Comparison of ENCODE assay signal across 8 cellular contexts in genomic region chr10:116848912-116849270, GRCh38. TPM values are rescaled to one million over a fixed set of nuclear protein-coding genes. Genes with fewer than 3 reads are reported as not detected.
DNase-seq lines count a peak whose midpoint lies in the region; ATAC-seq, FAIRE-seq and TF ChIP-seq lines count a peak whose summit lies in the region.

No MANE protein-coding gene starts in this region.

- H3K4me1 ChIP-seq in liver (ENCODE audit: control insufficient read depth in 4 of 4, insufficient read depth in 4 of 4, low read length in 3 of 4), result peaks cover 0 to 13% (median 7%) of the 10 kb centered on the region in 4 donors
- H3K4me1 ChIP-seq in transverse colon, result peaks cover 0 to 15% (median 7%) of the 10 kb centered on the region in 4 donors

- 3% methylated on average over 25 of the region's 25 CpGs for WGBS in liver
- WGBS in transverse colon (ENCODE audit: low coverage in 1 of 2), 2 donors, result 0 to 1% methylated on average over 1 to 24 of the region's 25 CpGs

- H3K9me3 Mint-ChIP-seq in activated CD4-positive, alpha-beta T cell treated with anti-CD3 and anti-CD28 coated beads for 36 hours (ENCODE audit: low read depth), result no peaks in the 10 kb centered on the region

- H3K36me3 Mint-ChIP-seq in activated CD4-positive, alpha-beta T cell treated with anti-CD3 and anti-CD28 coated beads for 36 hours (ENCODE audit: low read depth), result no peaks in the 10 kb centered on the region

- H3K9me3 ChIP-seq in liver (ENCODE audit: control insufficient read depth in 4 of 4, low read length in 3 of 4) (no peaks in the 10 kb centered on the region), transverse colon (no peaks in the 10 kb centered on the region)

- no peak for DNase-seq in activated CD4-positive, alpha-beta T cell treated with anti-CD3 and anti-CD28 coated beads for 36 hours
- DNase-seq in activated CD4-positive, alpha-beta T cell treated with anti-CD3 and anti-CD28 coated beads for 4 hours, result no peak
- DNase-seq in bronchial epithelial cell (ENCODE audit: low read depth), result no peak
- no peak for DNase-seq in transverse colon
- no peak for DNase-seq in SIG-M5 treated with dmso at 0.1 percent for 504 hours (lab: John Stamatoyannopoulos, UW; ENCODE audit: unreplicated experiment)
- no peak for DNase-seq in cortex of kidney (lab: John Stamatoyannopoulos, UW)

- CTCF ChIA-PET in activated CD4-positive, alpha-beta T cell treated with anti-CD3 and anti-CD28 coated beads for 36 hours (lab: Charles Lee), result interaction anchor here (1.0 to 1.5 kb wide), 2 partner anchors 52 to 326 kb away, joined by 3 to 5 read pairs; no protein-coding TSS in a partner anchor

- FAIRE-seq in bronchial epithelial cell (lab: Jason Lieb, UNC), result no peak

- H3K4me1 Mint-ChIP-seq in activated CD4-positive, alpha-beta T cell treated with anti-CD3 and anti-CD28 coated beads for 36 hours, result peaks cover 13% of the 10 kb centered on the region

- no peak for ATAC-seq in activated CD4-positive, alpha-beta T cell treated with anti-CD3 and anti-CD28 coated beads for 36 hours
- ATAC-seq in HG03135 (IDR thresholded peaks at IDR 0.05; ENCODE audit: unreplicated experiment), result no peak

- no peak for TF ChIP-seq POLR2A in transverse colon (IDR thresholded peaks at IDR 0.05)

- no peak for TF ChIP-seq CTCF in bronchial epithelial cell (IDR thresholded peaks at IDR 0.05; ENCODE audit: insufficient read depth, low read length, severe bottlenecking)
- no peak for TF ChIP-seq CTCF in liver (IDR thresholded peaks at IDR 0.05; ENCODE audit: low read depth, low read length, missing input control)
- no peak for TF ChIP-seq CTCF in transverse colon (IDR thresholded peaks at IDR 0.05)

- intact Hi-C loops in activated CD4-positive, alpha-beta T cell treated with anti-CD3 and anti-CD28 coated beads for 36 hours (cut with DNase I, micrococcal nuclease), result loop anchor here in 1 of 2 experiments (2.0 kb wide), 1 partner anchor 320 kb away; no protein-coding TSS in a partner anchor
- intact Hi-C loops in transverse colon (cut with DNase I; ENCODE audit: low total_unique reads), result no loop called here

- H3K27me3 Mint-ChIP-seq in activated CD4-positive, alpha-beta T cell treated with anti-CD3 and anti-CD28 coated beads for 36 hours, result peaks cover 54% of the 10 kb centered on the region

- POLR2A ChIA-PET in activated CD4-positive, alpha-beta T cell treated with anti-CD3 and anti-CD28 coated beads for 36 hours (lab: Charles Lee), result no interaction called here

- no peak for TF ChIP-seq RAD21 in liver (IDR thresholded peaks at IDR 0.05)

- no peak for TF ChIP-seq EP300 in transverse colon (IDR thresholded peaks at IDR 0.05; ENCODE audit: low read depth)

- H3K27ac Mint-ChIP-seq in activated CD4-positive, alpha-beta T cell treated with anti-CD3 and anti-CD28 coated beads for 36 hours, result no peak overlapping the region

- H3K9ac ChIP-seq in liver (ENCODE audit: low read depth in 1 of 2, low read length in 2 of 2), result peak overlapping the region; percentile 61 to 71

- H3K4me3 Mint-ChIP-seq in activated CD4-positive, alpha-beta T cell treated with anti-CD3 and anti-CD28 coated beads for 36 hours, result peak overlapping the region; percentile 47

- in situ Hi-C loops in transverse colon (cut with MboI; ENCODE audit: low pct_ligation_motif_present in 1 of 4, low pct_unique_long_range_greater_than_20kb in 1 of 4, low sequenced_read_pairs in 3 of 4), result no loop called here

- H3K27me3 ChIP-seq in bronchial epithelial cell (ENCODE audit: control insufficient read depth, insufficient read depth, low read length) (no peaks in the 10 kb centered on the region), liver (ENCODE audit: control insufficient read depth in 4 of 4, insufficient read depth in 4 of 4, low read length in 3 of 4) (no peaks in the 10 kb centered on the region), transverse colon (peaks cover 8% of the 10 kb centered on the region)

- H3K36me3 ChIP-seq in bronchial epithelial cell (ENCODE audit: control insufficient read depth, insufficient read depth, low read length) (no peaks in the 10 kb centered on the region), liver (ENCODE audit: control insufficient read depth in 4 of 4, insufficient read depth in 3 of 4, low read depth in 1 of 4, low read length in 3 of 4) (peaks cover 0 to 2% (median 0%) of the 10 kb centered on the region in 4 donors), transverse colon (no peaks in the 10 kb centered on the region)

- no peak overlapping the region for H3K27ac ChIP-seq in liver (ENCODE audit: low read depth in 1 of 2, low read length in 2 of 2)
- H3K27ac ChIP-seq in transverse colon, result peak overlapping the region; percentile 62 to 72 (median 67)

- H3K4me3 ChIP-seq in bronchial epithelial cell (ENCODE audit: low read depth, low read length), result peak overlapping the region; percentile 88
- H3K4me3 ChIP-seq in liver (ENCODE audit: low read depth in 1 of 3, low read length in 3 of 3), result peak overlapping the region; percentile 62 to 68 (median 63)
- peak overlapping the region; percentile 48 to 77 (median 64) for H3K4me3 ChIP-seq in transverse colon

TF ChIP-seq in liver, 16 proteins besides CTCF, POLR2A, EP300 and RAD21:
- TF ChIP-seq FOXA2 (IDR thresholded peaks at IDR 0.05) (no peak), YY1 (IDR thresholded peaks at IDR 0.05) (no peak), RXRA (IDR thresholded peaks at IDR 0.05) (no peak), FOXA1 (IDR thresholded peaks at IDR 0.05) (no peak), SP1 (IDR thresholded peaks at IDR 0.05) (no peak), GABPA (IDR thresholded peaks at IDR 0.05 in 1 of 2, conservative IDR thresholded peaks at IDR 0.05 in 1 of 2) (no peak), TAF1 (conservative IDR thresholded peaks at IDR 0.05) (no peak), HNF4G (IDR thresholded peaks at IDR 0.05) (no peak), EGR1 (IDR thresholded peaks at IDR 0.05; ENCODE audit: low read depth in 2 of 2) (no peak), HNF4A (conservative IDR thresholded peaks at IDR 0.05) (no peak), NR2F2 (IDR thresholded peaks at IDR 0.05) (no peak), REST (IDR thresholded peaks at IDR 0.05) (no peak), JUND (IDR thresholded peaks at IDR 0.05) (no peak)
- TF ChIP-seq, protein P1, sequence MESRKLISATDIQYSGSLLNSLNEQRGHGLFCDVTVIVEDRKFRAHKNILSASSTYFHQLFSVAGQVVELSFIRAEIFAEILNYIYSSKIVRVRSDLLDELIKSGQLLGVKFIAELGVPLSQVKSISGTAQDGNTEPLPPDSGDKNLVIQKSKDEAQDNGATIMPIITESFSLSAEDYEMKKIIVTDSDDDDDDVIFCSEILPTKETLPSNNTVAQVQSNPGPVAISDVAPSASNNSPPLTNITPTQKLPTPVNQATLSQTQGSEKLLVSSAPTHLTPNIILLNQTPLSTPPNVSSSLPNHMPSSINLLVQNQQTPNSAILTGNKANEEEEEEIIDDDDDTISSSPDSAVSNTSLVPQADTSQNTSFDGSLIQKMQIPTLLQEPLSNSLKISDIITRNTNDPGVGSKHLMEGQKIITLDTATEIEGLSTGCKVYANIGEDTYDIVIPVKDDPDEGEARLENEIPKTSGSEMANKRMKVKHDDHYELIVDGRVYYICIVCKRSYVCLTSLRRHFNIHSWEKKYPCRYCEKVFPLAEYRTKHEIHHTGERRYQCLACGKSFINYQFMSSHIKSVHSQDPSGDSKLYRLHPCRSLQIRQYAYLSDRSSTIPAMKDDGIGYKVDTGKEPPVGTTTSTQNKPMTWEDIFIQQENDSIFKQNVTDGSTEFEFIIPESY (IDR thresholded peaks at IDR 0.05), result no peak
- TF ChIP-seq, protein P2, sequence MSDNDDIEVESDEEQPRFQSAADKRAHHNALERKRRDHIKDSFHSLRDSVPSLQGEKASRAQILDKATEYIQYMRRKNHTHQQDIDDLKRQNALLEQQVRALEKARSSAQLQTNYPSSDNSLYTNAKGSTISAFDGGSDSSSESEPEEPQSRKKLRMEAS (IDR thresholded peaks at IDR 0.05), result no peak
- TF ChIP-seq, protein P3, sequence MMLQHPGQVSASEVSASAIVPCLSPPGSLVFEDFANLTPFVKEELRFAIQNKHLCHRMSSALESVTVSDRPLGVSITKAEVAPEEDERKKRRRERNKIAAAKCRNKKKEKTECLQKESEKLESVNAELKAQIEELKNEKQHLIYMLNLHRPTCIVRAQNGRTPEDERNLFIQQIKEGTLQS (IDR thresholded peaks at IDR 0.05), result no peak

RNA-seq across cellular contexts. Expression of gene ENO4, which starts 0.4 kb away (rescaled TPM):
- not detected for total RNA-seq in activated CD4-positive, alpha-beta T cell treated with anti-CD3 and anti-CD28 coated beads for 36 hours
- total RNA-seq in bronchial epithelial cell (not detected in 2 replicates), liver (under 1 TPM; 0.08 to 0.19 TPM), transverse colon (under 1 TPM in 2 of 4 donors, not detected in 2; 0.27 to 0.40 TPM)
- under 1 TPM; 0.03 to 0.13 TPM for polyA plus RNA-seq in liver

Comparison
In these comparisons a context has a peak if more than half of its experiments do, and no peak if none do; other contexts are left out.
1. H3K27ac ChIP-seq: peak in transverse colon (4 of 4); none in liver (0 of 2).
2. Peak in every context shown above with its lines, with median percentiles within 50 percentile points of each other: H3K4me3 ChIP-seq.